9 cellular contexts compared by ENCODE assay signal in genomic region chr5:8340739-8341344, GRCh38.
DNase-seq lines count a peak whose midpoint lies in the region; ATAC-seq and TF ChIP-seq lines count a peak whose summit lies in the region.
"Had no signal": no experiment of that assay in that cellular context is flagged by ENCODE, and none has a peak within 500 bp of the region (broad histone marks: within the 10 kb centered on the region; RNA-seq: fewer than 3 reads in every experiment).

No MANE protein-coding gene starts in this region.

- no peaks in the 10 kb centered on the region for H3K27me3 ChIP-seq in mesendoderm (ENCODE audit: insufficient read depth, low read length, poor library complexity)

- H3K4me3 ChIP-seq in astrocyte of the cerebellum (ENCODE audit: low read depth, low read length): no peak overlapping the region
- no peak overlapping the region for H3K4me3 ChIP-seq in mesendoderm (ENCODE audit: low read length)
- H3K4me3 ChIP-seq in lower leg skin (ENCODE audit: low read depth, poor library complexity, severe bottlenecking): no peak overlapping the region

- H3K9ac ChIP-seq in mesendoderm (ENCODE audit: low read length): no peak overlapping the region

- intact Hi-C loops in lower leg skin (cut with DNase I; ENCODE audit: low total_unique reads): no loop called here

- H3K79me2 ChIP-seq in mesendoderm (ENCODE audit: control insufficient read depth, insufficient read depth, low read length): no peaks in the 10 kb centered on the region

- H2AK5ac ChIP-seq in mesendoderm (ENCODE audit: low read length): no peak overlapping the region

- ATAC-seq in HG03432 (IDR thresholded peaks at IDR 0.05; ENCODE audit: unreplicated experiment) (peak; percentile 64), HG02798 (IDR thresholded peaks at IDR 0.05; ENCODE audit: poor library complexity, unreplicated experiment) (no peak)
- no peak for ATAC-seq in naive thymus-derived CD8-positive, alpha-beta T cell

- H3K4ac ChIP-seq in mesendoderm (ENCODE audit: low read depth, low read length): no peak overlapping the region

- no peaks in the 10 kb centered on the region for H3K79me1 ChIP-seq in mesendoderm (ENCODE audit: low read length)

- TF ChIP-seq CTCF in C4-2B (conservative IDR thresholded peaks at IDR 0.05) (peak; percentile 85), astrocyte of the cerebellum (IDR thresholded peaks at IDR 0.05; ENCODE audit: low read depth, low read length, missing control alignments) (peak; percentile 57), lower leg skin (IDR thresholded peaks at IDR 0.05) (no peak)

- TF ChIP-seq POLR2A in lower leg skin (IDR thresholded peaks at IDR 0.05): no peak

- DNase-seq in astrocyte of the cerebellum (ENCODE audit: low read depth) (peak; percentile 6), mesendoderm (peak; percentile 14), lower leg skin (ENCODE audit: low spot score in 2 of 2) (no peak), RPMI8226 (no peak)
- no peak for DNase-seq in naive thymus-derived CD8-positive, alpha-beta T cell
- DNase-seq: activated CD4-positive, alpha-beta T cell treated with anti-CD3 and anti-CD28 coated beads, Interleukin-2, amount 50 U/mL, for 48 hours had no signal

- no peak overlapping the region for H2BK120ac ChIP-seq in mesendoderm (ENCODE audit: low read depth, low read length)

- no peak overlapping the region for H3K4me3 Mint-ChIP-seq in naive thymus-derived CD8-positive, alpha-beta T cell

- H3K4me1 ChIP-seq in mesendoderm (ENCODE audit: control insufficient read depth, low read depth, low read length): peaks cover 2% of the 10 kb centered on the region

- H3K27me3 Mint-ChIP-seq in naive thymus-derived CD8-positive, alpha-beta T cell: peaks cover 0 to 19% (median 2%) of the 10 kb centered on the region in 5 donors

- H3K9me3 Mint-ChIP-seq in naive thymus-derived CD8-positive, alpha-beta T cell: peaks cover 0 to 22% (median 5%) of the 10 kb centered on the region in 9 donors

- H3K4me2 ChIP-seq in mesendoderm (ENCODE audit: low read length): no peak overlapping the region

- H2BK5ac ChIP-seq in mesendoderm (ENCODE audit: low read length): no peak overlapping the region

- H3K23ac ChIP-seq in mesendoderm (ENCODE audit: low read length): no peak overlapping the region

- H3K36me3 ChIP-seq in mesendoderm (ENCODE audit: control insufficient read depth, insufficient read depth, low read length): no peaks in the 10 kb centered on the region

- H4K8ac ChIP-seq in mesendoderm (ENCODE audit: low read depth, low read length): no peak overlapping the region

- H3K18ac ChIP-seq in mesendoderm (ENCODE audit: low read length): no peak overlapping the region

- no peak overlapping the region for H2BK15ac ChIP-seq in mesendoderm (replicated peaks; ENCODE audit: low read depth)

- no peaks in the 10 kb centered on the region for H3K36me3 Mint-ChIP-seq in naive thymus-derived CD8-positive, alpha-beta T cell

- H4K5ac ChIP-seq in mesendoderm (ENCODE audit: low read length): no peak overlapping the region

- no peak overlapping the region for H3K27ac Mint-ChIP-seq in naive thymus-derived CD8-positive, alpha-beta T cell

- peaks cover 0 to 2% (median 0%) of the 10 kb centered on the region in 4 donors for H3K4me1 Mint-ChIP-seq in naive thymus-derived CD8-positive, alpha-beta T cell

- POLR2A ChIA-PET in naive thymus-derived CD8-positive, alpha-beta T cell (lab: Charles Lee): no interaction called here

- H3K27ac ChIP-seq in C4-2B (no peak overlapping the region), mesendoderm (ENCODE audit: low read depth, low read length) (no peak overlapping the region)

- in situ Hi-C loops in astrocyte of the cerebellum (cut with HindIII; ENCODE audit: low sequenced_read_pairs): no loop called here

- no CpG with 5 or more reads among the region's 1 CpG for WGBS in mesendoderm (ENCODE audit: extremely low coverage, insufficient coverage, low lambda C conversion rate)
- WGBS in lower leg skin, 2 donors: 20 to 56% methylated on average over 1 of the region's 1 CpG

- no peak overlapping the region for H3K56ac ChIP-seq in mesendoderm (ENCODE audit: low read length)

Comparison
In these comparisons a context has a peak if more than half of its experiments do, and no peak if none do; other contexts are left out.
1. CTCF ChIP-seq: peak in C4-2B (single experiment) and astrocyte of the cerebellum (single experiment); none in lower leg skin (0 of 3).
2. DNase-seq: peak in astrocyte of the cerebellum (single experiment) and mesendoderm (single experiment); none in lower leg skin (0 of 2), naive thymus-derived CD8-positive, alpha-beta T cell (0 of 10) and RPMI8226 (single experiment).